Comparison of ENCODE assay signal across 25 cellular contexts in genomic region chr6:13474360-13474759, GRCh38. TPM values are rescaled to one million over a fixed set of nuclear protein-coding genes. Genes with fewer than 3 reads are reported as not detected.
DNase-seq lines count a peak whose midpoint lies in the region; ATAC-seq and TF ChIP-seq lines count a peak whose summit lies in the region.
"Had no signal": no experiment of that assay in that cellular context is flagged by ENCODE, and none has a peak within 500 bp of the region (broad histone marks: within the 10 kb centered on the region; RNA-seq: fewer than 3 reads in every experiment).

No MANE protein-coding gene starts in this region.

- peak overlapping the region; percentile 48 for H3K4me3 Mint-ChIP-seq in activated B cell treated with CpG ODN at 0.5 μM for 24 hours
- H3K4me3 Mint-ChIP-seq: activated CD8-positive, alpha-beta T cell treated with anti-CD3 and anti-CD28 coated beads for 36 hours; activated naive CD4-positive, alpha-beta T cell treated with anti-CD3 and anti-CD28 coated beads for 36 hours; activated T-cell treated with anti-CD3 and anti-CD28 coated beads, Interleukin-2, amount 50 U/mL, for 4 hours; CD4-positive, alpha-beta memory T cell; T-helper 1 cell treated with Interleukin-12 subunit alpha and Interleukin-12 subunit beta and Interleukin-4 antibody, amounts not matched to agents 30 μg/mL and 1 μg/mL, for 36 hours had no signal

- H3K4me1 ChIP-seq in right atrium auricular region (peaks cover 0 to 54% of the 10 kb centered on the region in 2 donors), foreskin keratinocyte (peaks cover 28% of the 10 kb centered on the region)

- H3K4me3 ChIP-seq in right atrium auricular region, result no peak overlapping the region

- intact Hi-C loops in cardiac septum (cut with DNase I), result no loop called here
- intact Hi-C loops in activated B cell treated with CpG ODN at 0.5 μM for 24 hours (cut with micrococcal nuclease), result no loop called here

- peaks cover 63% of the 10 kb centered on the region for H3K4me1 Mint-ChIP-seq in activated B cell treated with CpG ODN at 0.5 μM for 24 hours
- H3K4me1 Mint-ChIP-seq: CD4-positive, alpha-beta memory T cell had no signal

- POLR2A ChIA-PET in activated B cell treated with CpG ODN at 0.5 μM for 24 hours (lab: Charles Lee), result interaction anchor here (0.5 to 1.2 kb wide), 2 partner anchors 12 to 1464 kb away, joined by 3 to 6 read pairs; no protein-coding TSS in a partner anchor

- no peaks in the 10 kb centered on the region for H3K27me3 ChIP-seq in right atrium auricular region
- no peaks in the 10 kb centered on the region for H3K27me3 ChIP-seq in foreskin keratinocyte

- H3K27ac ChIP-seq in right atrium auricular region (peak overlapping the region; percentile 26 to 87), foreskin keratinocyte (peak overlapping the region; percentile 17)
- H3K27ac ChIP-seq: VCaP had no signal

- ATAC-seq in activated B cell treated with CpG ODN at 0.5 μM for 24 hours (ENCODE audit: low read depth) (no peak), foreskin keratinocyte (peak; percentile 90)
- ATAC-seq: activated CD8-positive, alpha-beta T cell treated with anti-CD3 and anti-CD28 coated beads for 36 hours; activated T-cell treated with anti-CD3 and anti-CD28 coated beads, Interleukin-2, amount 50 U/mL, for 4 hours; natural killer cell had no signal

- no peak for DNase-seq in right atrium auricular region (ENCODE audit: low spot score)
- DNase-seq in cardiac septum (ENCODE audit: low spot score), result no peak
- no peak for DNase-seq in activated B cell treated with CpG ODN at 0.5 μM for 24 hours
- DNase-seq in foreskin keratinocyte, result peak; percentile 76 to 91
- DNase-seq in activated CD4-positive, alpha-beta T cell treated with anti-CD3 and anti-CD28 coated beads, Interleukin-2, amount 50 U/mL, for 1 hour, result no peak
- no peak for DNase-seq in T1000 (lab: John Stamatoyannopoulos, UW)
- DNase-seq in activated CD4-positive, alpha-beta T cell treated with anti-CD3 and anti-CD28 coated beads for 48 hours, result no peak
- no peak for DNase-seq in NCI-H2196 (lab: John Stamatoyannopoulos, UW; ENCODE audit: unreplicated experiment)
- DNase-seq: activated CD8-positive, alpha-beta T cell treated with anti-CD3 and anti-CD28 coated beads for 36 hours; activated naive CD4-positive, alpha-beta T cell treated with anti-CD3 and anti-CD28 coated beads for 36 hours; activated T-cell treated with anti-CD3 and anti-CD28 coated beads, Interleukin-2, amount 50 U/mL, for 4 hours; CD4-positive, alpha-beta memory T cell; DMS53; hippocampal formation; kidney; mesendoderm; natural killer cell; NCI-H2029 treated with DMSO at 0.1 percent for 48 hours; NCI-H446 treated with DMSO at 0.1 percent for 48 hours; SHP77 treated with DMSO at 0.1 percent for 48 hours; small intestine; stimulated activated CD4-positive, alpha-beta T cell treated with anti-CD3 and anti-CD28 coated beads, Interleukin-4, amount 100 ng/mL, for 1 hour had no signal

- peaks cover 15% of the 10 kb centered on the region for H3K36me3 Mint-ChIP-seq in activated B cell treated with CpG ODN at 0.5 μM for 24 hours (ENCODE audit: low read depth)
- H3K36me3 Mint-ChIP-seq: CD4-positive, alpha-beta memory T cell had no signal

- H3K27me3 Mint-ChIP-seq in activated B cell treated with CpG ODN at 0.5 μM for 24 hours, result no peaks in the 10 kb centered on the region
- H3K27me3 Mint-ChIP-seq: activated CD8-positive, alpha-beta T cell treated with anti-CD3 and anti-CD28 coated beads for 36 hours; progenitor cell of endocrine pancreas had no signal

- CTCF ChIA-PET in activated B cell treated with CpG ODN at 0.5 μM for 24 hours (lab: Charles Lee), result no interaction called here

- no peaks in the 10 kb centered on the region for H3K9me3 ChIP-seq in right atrium auricular region

- peak overlapping the region; percentile 68 for H3K27ac Mint-ChIP-seq in activated B cell treated with CpG ODN at 0.5 μM for 24 hours
- H3K27ac Mint-ChIP-seq: activated CD8-positive, alpha-beta T cell treated with anti-CD3 and anti-CD28 coated beads for 36 hours; activated naive CD4-positive, alpha-beta T cell treated with anti-CD3 and anti-CD28 coated beads for 36 hours; CD4-positive, alpha-beta memory T cell; progenitor cell of endocrine pancreas; T-helper 1 cell treated with Interleukin-12 subunit alpha and Interleukin-12 subunit beta and Interleukin-4 antibody, amounts not matched to agents 30 μg/mL and 1 μg/mL, for 36 hours had no signal

- H3K9me3 Mint-ChIP-seq in activated B cell treated with CpG ODN at 0.5 μM for 24 hours, result no peaks in the 10 kb centered on the region
- H3K9me3 Mint-ChIP-seq: activated CD8-positive, alpha-beta T cell treated with anti-CD3 and anti-CD28 coated beads for 36 hours; activated naive CD4-positive, alpha-beta T cell treated with anti-CD3 and anti-CD28 coated beads for 36 hours; activated T-cell treated with anti-CD3 and anti-CD28 coated beads, Interleukin-2, amount 50 U/mL, for 4 hours; CD4-positive, alpha-beta memory T cell; natural killer cell had no signal

- TF ChIP-seq CTCF in right atrium auricular region (IDR thresholded peaks at IDR 0.05), result no peak
- TF ChIP-seq CTCF in activated B cell treated with CpG ODN at 0.5 μM for 24 hours (IDR thresholded peaks at IDR 0.05), result no peak
- TF ChIP-seq CTCF in foreskin keratinocyte (conservative IDR thresholded peaks at IDR 0.05), result no peak

- H3K36me3 ChIP-seq in right atrium auricular region, result peaks cover 7% of the 10 kb centered on the region

RNA-seq across cellular contexts. Expression of gene GFOD1, which starts 13.0 kb away (rescaled TPM):
- total RNA-seq in right atrium auricular region (10 to 100 TPM; 66.2 to 96.3 TPM), cardiac septum (54.0 TPM), activated B cell treated with CpG ODN at 0.5 μM for 24 hours (8.3 and 8.4 TPM in 2 replicates), foreskin keratinocyte (10.3 and 11.1 TPM in 2 replicates)
- 3.3 and 3.7 TPM in 2 replicates for polyA plus RNA-seq in foreskin keratinocyte

Comparison
In these comparisons a context has a peak if more than half of its experiments do, and no peak if none do; other contexts are left out.
1. DNase-seq: peak in foreskin keratinocyte (2 of 2); none in right atrium auricular region (single experiment), cardiac septum (single experiment), activated B cell treated with CpG ODN at 0.5 μM for 24 hours (single experiment), activated CD4-positive, alpha-beta T cell treated with anti-CD3 and anti-CD28 coated beads, Interleukin-2, amount 50 U/mL, for 1 hour (single experiment), T1000 (single experiment), activated CD4-positive, alpha-beta T cell treated with anti-CD3 and anti-CD28 coated beads for 48 hours (single experiment) and NCI-H2196 (single experiment).